28 cellular contexts compared by ENCODE assay signal in genomic region chr2:170840717-170841210, GRCh38. TPM values are rescaled to one million over a fixed set of nuclear protein-coding genes. Genes with fewer than 3 reads are reported as not detected.
"Had no signal": no experiment of that assay in that cellular context is flagged by ENCODE, and none has a peak within 500 bp of the region (broad histone marks: within the 10 kb centered on the region; RNA-seq: fewer than 3 reads in every experiment).

No MANE protein-coding gene starts in this region.

- H3K36me3 Mint-ChIP-seq: immature natural killer cell; memory B cell; natural killer cell; stimulated activated memory B cell treated with anti-CD40 and anti-IgM and Interleukin-4, amounts not matched to agents 10 μg/mL and 1 μg/mL and 100 μg/mL, for 72 hours; type B pancreatic cell had no signal

- H3K4me3 ChIP-seq: lung, ovary, psoas muscle, sigmoid colon, testis, tibial artery had no signal

- DNase-seq: cortex of kidney; effector memory CD8-positive, alpha-beta T cell; hypothalamus; immature natural killer cell; islet precursor cell; natural killer cell; occipital lobe; ovary; posterior cingulate gyrus; psoas muscle; right cardiac atrium; sigmoid colon; stimulated activated CD4-positive, alpha-beta T cell treated with anti-CD3 and anti-CD28 coated beads, Interleukin-2, amount 100 ng/mL, for 24 hours; stimulated activated CD4-positive, alpha-beta T cell treated with anti-CD3 and anti-CD28 coated beads, Interleukin-4, amount 100 ng/mL, for 24 hours; stimulated activated naive CD8-positive, alpha-beta T cell treated with anti-CD3 and anti-CD28 coated beads, Interleukin-15, Interleukin-2, amounts not matched to agents 100 U/mL and 50 U/mL, for 24 hours; substantia nigra; testis; tibial artery had no signal

- H3K9me3 ChIP-seq: ovary, psoas muscle, testis, tibial artery had no signal

- H3K9me3 Mint-ChIP-seq: effector memory CD8-positive, alpha-beta T cell; immature natural killer cell; memory B cell; natural killer cell; stimulated activated memory B cell treated with anti-CD40 and anti-IgM and Interleukin-4, amounts not matched to agents 10 μg/mL and 1 μg/mL and 100 μg/mL, for 72 hours; type B pancreatic cell had no signal

- H3K27ac ChIP-seq: ovary, psoas muscle, sigmoid colon, testis, tibial artery had no signal

- H3K4me1 Mint-ChIP-seq: memory B cell; stimulated activated memory B cell treated with anti-CD40 and anti-IgM and Interleukin-4, amounts not matched to agents 10 μg/mL and 1 μg/mL and 100 μg/mL, for 72 hours had no signal

- H3K27me3 Mint-ChIP-seq: stimulated activated memory B cell treated with anti-CD40 and anti-IgM and Interleukin-4, amounts not matched to agents 10 μg/mL and 1 μg/mL and 100 μg/mL, for 72 hours had no signal

- H3K4me1 ChIP-seq: psoas muscle, sigmoid colon, tibial artery had no signal

- H3K27me3 ChIP-seq: ovary, testis, tibial artery had no signal

- ATAC-seq: effector memory CD8-positive, alpha-beta T cell; left lobe of liver; natural killer cell; psoas muscle; right cardiac atrium; stimulated activated memory B cell treated with anti-CD40 and anti-IgM and Interleukin-4, amounts not matched to agents 10 μg/mL and 1 μg/mL and 100 μg/mL, for 72 hours; stimulated activated naive CD8-positive, alpha-beta T cell treated with anti-CD3 and anti-CD28 coated beads, Interleukin-15, Interleukin-2, amounts not matched to agents 100 U/mL and 50 U/mL, for 24 hours had no signal

- H3K4me3 Mint-ChIP-seq: effector memory CD8-positive, alpha-beta T cell; immature natural killer cell; memory B cell; natural killer cell; stimulated activated memory B cell treated with anti-CD40 and anti-IgM and Interleukin-4, amounts not matched to agents 10 μg/mL and 1 μg/mL and 100 μg/mL, for 72 hours; type B pancreatic cell had no signal

- H3K27ac Mint-ChIP-seq: effector memory CD8-positive, alpha-beta T cell; memory B cell; natural killer cell; stimulated activated memory B cell treated with anti-CD40 and anti-IgM and Interleukin-4, amounts not matched to agents 10 μg/mL and 1 μg/mL and 100 μg/mL, for 72 hours; type B pancreatic cell had no signal

- H3K36me3 ChIP-seq: ovary, sigmoid colon, tibial artery had no signal

- FAIRE-seq: endometrium, frontal cortex had no signal

RNA-seq across cellular contexts. Expression of gene GAD1, which starts 24.1 kb away (rescaled TPM):
- total RNA-seq: fibroblast of villous mesenchyme, left lobe of liver, mononuclear cell, natural killer cell, psoas muscle, right cardiac atrium had no signal
- polyA plus RNA-seq: immature natural killer cell, liver had no signal
